9 cellular contexts compared by ENCODE assay signal in genomic region chr1:155934933-155935590, GRCh38. TPM values are rescaled to one million over a fixed set of nuclear protein-coding genes. Genes with fewer than 3 reads are reported as not detected.
DNase-seq lines count a peak whose midpoint lies in the region; ATAC-seq, FAIRE-seq and TF ChIP-seq lines count a peak whose summit lies in the region.
"Had no signal": no experiment of that assay in that cellular context is flagged by ENCODE, and none has a peak within 500 bp of the region (broad histone marks: within the 10 kb centered on the region; RNA-seq: fewer than 3 reads in every experiment).

No MANE protein-coding gene starts in this region.

- peak overlapping the region; percentile 26 for H3K27ac Mint-ChIP-seq in astrocyte (ENCODE audit: unreplicated experiment)

- DNase-seq in AG04450 (ENCODE audit: low read depth, low spot score) (no peak), astrocyte (ENCODE audit: low read depth) (no peak), lung (ENCODE audit: low spot score) (no peak), CD1c-positive myeloid dendritic cell (ENCODE audit: extremely low spot score) (no peak), iPS-NIHi7 (ENCODE audit: extremely low spot score) (no peak)
- no peak for DNase-seq in Jurkat, Clone E6-1 (ENCODE audit: low read depth, low spot score)

- no peak for FAIRE-seq in astrocyte (lab: Jason Lieb, UNC)

- no peaks in the 10 kb centered on the region for H3K9me3 Mint-ChIP-seq in astrocyte (ENCODE audit: unreplicated experiment)

- no peaks in the 10 kb centered on the region for H3K27me3 Mint-ChIP-seq in astrocyte (ENCODE audit: low read depth, unreplicated experiment)

- 70 to 85% methylated on average over 24 of the region's 24 CpGs for WGBS in lung, 2 donors

- no peaks in the 10 kb centered on the region; the same call in 1 of the 2 replicates for H3K9me3 ChIP-seq in AG04450 (ENCODE audit: control insufficient read depth, insufficient read depth, low read length)
- no peaks in the 10 kb centered on the region for H3K9me3 ChIP-seq in astrocyte (ENCODE audit: insufficient read depth, low read depth, low read length)
- no peaks in the 10 kb centered on the region for H3K9me3 ChIP-seq in lung (ENCODE audit: control insufficient read depth in 2 of 2, insufficient read depth in 1 of 2, low read length in 1 of 2)

- ATAC-seq in lung (ENCODE audit: insufficient read depth, low FRiP score) (no peak), GM21360 (IDR thresholded peaks at IDR 0.05; ENCODE audit: unreplicated experiment) (no peak), GM19035 (IDR thresholded peaks at IDR 0.05; ENCODE audit: unreplicated experiment) (no peak)

- peaks cover 39% of the 10 kb centered on the region for H3K4me1 ChIP-seq in astrocyte (ENCODE audit: insufficient read depth, low read length)
- peaks cover 11 to 15% of the 10 kb centered on the region in 2 donors for H3K4me1 ChIP-seq in lung (ENCODE audit: control insufficient read depth in 2 of 2, insufficient read depth in 2 of 2, low read length in 2 of 2)

- H3K4me2 ChIP-seq in astrocyte (ENCODE audit: low read length) = peak overlapping the region; percentile 86

- H3K4me3 ChIP-seq in AG04450 (ENCODE audit: low read depth, low read length) = peak overlapping the region; percentile 97
- peak overlapping the region; percentile 98 for H3K4me3 ChIP-seq in Jurkat, Clone E6-1 (ENCODE audit: low read length)
- peak overlapping the region; percentile 80 for H3K4me3 ChIP-seq in astrocyte (ENCODE audit: insufficient read depth, low read depth, low read length)
- H3K4me3 ChIP-seq in lung = peak overlapping the region; percentile 28

- no peak overlapping the region for H3K4me3 Mint-ChIP-seq in astrocyte (ENCODE audit: unreplicated experiment)

- H3K4me1 Mint-ChIP-seq in astrocyte (ENCODE audit: low read depth, unreplicated experiment) = peaks cover 15% of the 10 kb centered on the region

- H3K79me2 ChIP-seq in astrocyte (ENCODE audit: insufficient read depth, low read length) = peaks cover 42% of the 10 kb centered on the region

- H3K9ac ChIP-seq in astrocyte (ENCODE audit: low read length) = peak overlapping the region; percentile 99

- H3K27me3 ChIP-seq in AG04450 (ENCODE audit: control insufficient read depth, insufficient read depth, low read length) = no peaks in the 10 kb centered on the region
- H3K27me3 ChIP-seq in astrocyte (ENCODE audit: insufficient read depth, low read length) = no peaks in the 10 kb centered on the region
- H3K27me3 ChIP-seq in lung (ENCODE audit: control insufficient read depth, insufficient read depth) = no peaks in the 10 kb centered on the region

- peaks cover 2% of the 10 kb centered on the region for H3K36me3 Mint-ChIP-seq in astrocyte (ENCODE audit: low read depth, unreplicated experiment)

- H3K36me3 ChIP-seq in astrocyte (ENCODE audit: insufficient read depth, low read length) = peaks cover 19% of the 10 kb centered on the region
- peaks cover 5 to 10% of the 10 kb centered on the region in 2 donors for H3K36me3 ChIP-seq in lung (ENCODE audit: control insufficient read depth in 2 of 2, insufficient read depth in 2 of 2, low read length in 2 of 2)

- peak overlapping the region; percentile 81 for H3K27ac ChIP-seq in AG04450 (ENCODE audit: low read depth, low read length)
- H3K27ac ChIP-seq in astrocyte (ENCODE audit: low read depth, low read length) = peak overlapping the region; percentile 93
- peak overlapping the region; percentile 88 for H3K27ac ChIP-seq in lung (ENCODE audit: low read depth in 1 of 2, low read length in 1 of 2)

- POLR2A ChIA-PET in AG04450 (lab: Yijun Ruan, JAX) = interaction anchor here (1.6 to 1.7 kb wide), 2 partner anchors 8 to 57 kb away, joined by 4 to 8 read pairs; no protein-coding TSS in a partner anchor

- H4K20me1 ChIP-seq in astrocyte (ENCODE audit: insufficient read depth, low read length) = peaks cover 30% of the 10 kb centered on the region

- H2AFZ ChIP-seq in astrocyte (ENCODE audit: low read depth, low read length) = peak overlapping the region; percentile 80

- TF ChIP-seq CTCF in AG04450 (IDR thresholded peaks at IDR 0.05; ENCODE audit: low read depth, low read length) = no peak
- no peak for TF ChIP-seq CTCF in astrocyte (IDR thresholded peaks at IDR 0.05; ENCODE audit: insufficient read depth, low read depth, low read length)
- TF ChIP-seq CTCF in lung (IDR thresholded peaks at IDR 0.05; ENCODE audit: control extremely low read depth, extremely low read depth) = no peak

- CTCF ChIA-PET in AG04450 (lab: Charles Lee) = interaction anchor here (0.6 to 1.3 kb wide), 2 partner anchors 55 to 131 kb away, joined by 3 to 5 read pairs; no protein-coding TSS in a partner anchor

RNA-seq across cellular contexts. Expression of gene KHDC4, which starts 0.8 kb away (rescaled TPM):
- polyA plus RNA-seq in AG04450 (2011; rRNA removed) (34.9 and 39.0 TPM in 2 replicates), lung (10 to 100 TPM; 15.4 to 34.2 TPM)
- 47.4 and 53.0 TPM in 2 replicates for polyA minus RNA-seq in AG04450 (2011; rRNA and poly(A)+ RNA removed)
- polyA plus RNA-seq in Jurkat, Clone E6-1 (2012; ENCODE audit: insufficient read depth, insufficient read length) = 62.7 TPM
- total RNA-seq in astrocyte (44.6 and 48.2 TPM in 2 replicates), lung (10 to 100 TPM; 35.0 to 63.1 TPM)

RNA-seq across cellular contexts. Expression of gene RXFP4, which starts 6.4 kb away (rescaled TPM):
- polyA plus RNA-seq in AG04450 (2011; rRNA removed) (not detected in 2 replicates), lung (under 1 TPM; 0.05 to 0.20 TPM)
- polyA minus RNA-seq in AG04450 (2011; rRNA and poly(A)+ RNA removed) = not detected in 2 replicates
- not detected for polyA plus RNA-seq in Jurkat, Clone E6-1 (2012; ENCODE audit: insufficient read depth, insufficient read length)
- total RNA-seq in astrocyte (not detected in 2 replicates), lung (not detected)
- total RNA-seq: glomerular endothelial cell had no signal

RNA-seq across cellular contexts. Expression of gene RIT1, which starts 23.9 kb away (rescaled TPM):
- polyA plus RNA-seq in AG04450 (2011; rRNA removed) (56.4 and 65.2 TPM in 2 replicates), lung (10 to 100 TPM; 15.8 to 41.4 TPM)
- polyA minus RNA-seq in AG04450 (2011; rRNA and poly(A)+ RNA removed) = 61.1 and 69.2 TPM in 2 replicates
- 18.0 TPM for polyA plus RNA-seq in Jurkat, Clone E6-1 (2012; ENCODE audit: insufficient read depth, insufficient read length)
- total RNA-seq in astrocyte (59.4 and 63.2 TPM in 2 replicates), lung (10 to 100 TPM; 43.6 to 58.2 TPM)

RNA-seq across cellular contexts. Expression of gene ARHGEF2, which starts 43.3 kb away (rescaled TPM):
- polyA plus RNA-seq in AG04450 (2011; rRNA removed) = 121 and 128 TPM in 2 replicates
- 142 and 172 TPM in 2 replicates for polyA minus RNA-seq in AG04450 (2011; rRNA and poly(A)+ RNA removed)
- 159 TPM for polyA plus RNA-seq in Jurkat, Clone E6-1 (2012; ENCODE audit: insufficient read depth, insufficient read length)
- total RNA-seq in astrocyte = 98.3 and 99.3 TPM in 2 replicates
- 100 to 1,000 TPM; 148 to 289 TPM for total RNA-seq in lung
- 10 to 100 TPM; 72.0 to 91.4 TPM for polyA plus RNA-seq in lung

Comparison
In these comparisons a context has a peak if more than half of its experiments do, and no peak if none do; other contexts are left out.
1. H3K4me3 ChIP-seq: peak in every context shown above with its lines; median percentile 98 in Jurkat, Clone E6-1; 97 in AG04450; 80 in astrocyte; 28 in lung.